ENCODE assay signal across 18 cellular contexts in the genomic region with DNA sequence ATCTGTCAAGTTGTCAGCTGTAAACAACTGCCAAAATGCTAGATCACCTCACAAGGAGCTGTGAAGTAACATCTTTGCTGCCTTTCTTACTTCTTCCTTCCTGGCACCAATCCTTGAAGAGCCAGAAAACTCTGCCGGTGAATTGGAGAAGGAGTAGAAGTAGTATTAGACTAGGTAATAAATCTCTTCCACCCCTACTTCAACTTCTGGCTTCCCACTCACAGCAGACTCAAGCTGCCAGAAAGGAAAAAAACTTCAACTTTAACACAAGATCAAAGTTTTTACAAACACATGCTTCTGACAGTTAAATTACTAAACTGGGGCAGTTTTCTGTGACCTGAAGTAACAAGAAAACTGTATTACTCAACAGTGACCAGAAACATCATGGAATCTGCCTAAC.
A peak's percentile ranks its signal among the peaks of the same experiment; 100 is the strongest.
DNase-seq lines count a peak whose midpoint lies in the region; ATAC-seq and TF ChIP-seq lines count a peak whose summit lies in the region.
"Had no signal": no experiment of that assay in that cellular context is flagged by ENCODE, and none has a peak within 500 bp of the region (broad histone marks: within the 10 kb centered on the region; RNA-seq: fewer than 3 reads in every experiment).

No MANE protein-coding gene starts in this region.

- DNase-seq in NCI-H2171 treated with DMSO at 0.1 percent for 48 hours (lab: John Stamatoyannopoulos, UW) = peak; percentile 5
- DNase-seq in NCI-H2171 (lab: John Stamatoyannopoulos, UW) = no peak
- DNase-seq in adipocyte (ENCODE audit: low read depth) = peak; percentile 32
- DNase-seq in kidney glomerular epithelial cell (lab: John Stamatoyannopoulos, UW) = peak; percentile 6
- no peak for DNase-seq in upper lobe of right lung
- DNase-seq in stimulated activated CD4-positive, alpha-beta T cell treated with anti-CD3 and anti-CD28 coated beads, Interleukin-4, amount 100 ng/mL, for 24 hours = no peak
- no peak for DNase-seq in middle frontal gyrus (ENCODE audit: extremely low spot score, low spot score)
- DNase-seq: activated naive CD8-positive, alpha-beta T cell treated with anti-CD3 and anti-CD28 coated beads, Interleukin-2, amount 10 ng/mL, durations not matched to agents 7 days and 5 days; dermis blood vessel endothelial cell; naive B cell; NCI-H1436 treated with DMSO at 0.1 percent for 48 hours; NCI-H748 treated with DMSO at 0.1 percent for 48 hours had no signal

- H3K4me1 ChIP-seq in adipocyte (ENCODE audit: control insufficient read depth, insufficient read depth, low read length) = peaks cover 25% of the 10 kb centered on the region
- peaks cover 14% of the 10 kb centered on the region for H3K4me1 ChIP-seq in upper lobe of right lung

- H3K27ac ChIP-seq in upper lobe of right lung = no peak overlapping the region
- H3K27ac ChIP-seq: 22Rv1, SJSA1, thoracic aorta, VCaP had no signal

- H3K27me3 ChIP-seq in adipocyte (replicated peaks; ENCODE audit: control insufficient read depth, insufficient read depth, low read length) = no peaks in the 10 kb centered on the region
- H3K27me3 ChIP-seq in upper lobe of right lung = no peaks in the 10 kb centered on the region
- H3K27me3 ChIP-seq: SJSA1 had no signal

- ATAC-seq in upper lobe of right lung = peak; percentile 35
- no peak for ATAC-seq in HG02759 (IDR thresholded peaks at IDR 0.05; ENCODE audit: unreplicated experiment)

- intact Hi-C loops in upper lobe of right lung (cut with DNase I) = no loop called here

- H3K36me3 ChIP-seq in adipocyte (ENCODE audit: control insufficient read depth, insufficient read depth, low read length, severe bottlenecking) = no peaks in the 10 kb centered on the region
- H3K36me3 ChIP-seq in upper lobe of right lung = no peaks in the 10 kb centered on the region
- H3K36me3 ChIP-seq: SJSA1, thoracic aorta had no signal

- peak overlapping the region; percentile 12 for H3K9ac ChIP-seq in adipocyte (ENCODE audit: low read length)

- H3K4me3 ChIP-seq in adipocyte (ENCODE audit: low read length) (peak overlapping the region; percentile 5), upper lobe of right lung (no peak overlapping the region)
- H3K4me3 ChIP-seq: SJSA1, skin epidermis, thoracic aorta had no signal

- no peak for TF ChIP-seq CTCF in upper lobe of right lung (IDR thresholded peaks at IDR 0.05)

- H3K9me3 ChIP-seq in adipocyte (ENCODE audit: control insufficient read depth, low read length) (no peaks in the 10 kb centered on the region), upper lobe of right lung (no peaks in the 10 kb centered on the region)
- H3K9me3 ChIP-seq: SJSA1, thoracic aorta had no signal

Comparison
In these comparisons a context has a peak if more than half of its experiments do, and no peak if none do; other contexts are left out.
1. DNase-seq: peak in NCI-H2171 treated with DMSO at 0.1 percent for 48 hours (single experiment), adipocyte (single experiment) and kidney glomerular epithelial cell (single experiment); none in NCI-H2171 (single experiment), upper lobe of right lung (single experiment), stimulated activated CD4-positive, alpha-beta T cell treated with anti-CD3 and anti-CD28 coated beads, Interleukin-4, amount 100 ng/mL, for 24 hours (single experiment) and middle frontal gyrus (single experiment).